8 cellular contexts compared by ENCODE assay signal in the genomic region with DNA sequence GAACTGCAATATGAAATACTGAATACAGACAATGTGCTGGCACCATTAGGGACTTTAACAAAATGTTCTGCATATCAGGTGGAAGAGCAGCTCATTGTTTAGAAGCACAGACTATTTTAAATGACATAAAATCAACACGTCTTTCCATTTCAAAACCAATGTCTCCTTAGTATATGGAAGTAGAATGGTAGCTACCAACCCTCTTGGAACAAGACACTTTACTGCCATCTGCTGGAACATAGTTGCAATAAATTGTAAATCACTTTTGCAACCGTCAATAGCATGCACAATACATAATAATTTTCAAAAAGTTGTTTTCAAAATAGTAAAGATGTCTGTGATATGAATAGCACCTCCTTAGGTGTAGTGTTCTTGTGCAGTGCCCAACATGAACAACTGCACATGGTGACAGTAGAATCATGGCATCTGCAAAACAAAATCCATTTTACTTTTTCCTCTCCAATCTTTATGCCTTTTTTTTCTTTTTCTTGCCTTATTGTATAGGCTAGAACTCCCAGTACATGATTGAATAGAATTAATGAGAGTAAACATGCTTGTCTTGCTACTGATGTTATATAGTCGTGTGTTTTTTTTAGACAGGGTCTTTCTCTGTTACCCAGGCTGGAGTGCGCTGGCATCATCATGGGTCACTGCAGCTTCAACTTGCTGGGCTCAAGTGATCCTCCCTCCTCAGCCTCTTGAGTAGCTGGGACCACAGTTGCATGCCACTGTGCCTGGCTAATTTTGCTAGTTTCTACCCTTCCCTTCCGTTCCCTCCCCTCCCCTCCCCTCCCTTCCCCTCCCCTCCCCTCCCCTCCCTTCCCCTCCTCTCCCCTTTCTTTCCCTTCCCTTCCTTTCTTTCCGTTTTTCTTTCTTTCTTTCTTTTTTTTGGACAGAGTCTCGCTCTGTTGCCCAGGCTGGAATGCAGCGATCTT. TPM values are rescaled to one million over a fixed set of nuclear protein-coding genes. Genes with fewer than 3 reads are reported as not detected.
DNase-seq lines count a peak whose midpoint lies in the region; ATAC-seq and TF ChIP-seq lines count a peak whose summit lies in the region.

No MANE protein-coding gene starts in this region.

- no peak overlapping the region for H3K9ac ChIP-seq in KMS-11

- no peak overlapping the region for H3K4me3 Mint-ChIP-seq in naive thymus-derived CD4-positive, alpha-beta T cell

- CTCF ChIA-PET in naive thymus-derived CD4-positive, alpha-beta T cell (lab: Charles Lee) = interaction anchor here (0.6 to 1.6 kb wide), 15 partner anchors 13 to 378 kb away, joined by 3 to 17 read pairs (median 3); a partner anchor contains a TSS

- in situ Hi-C loops in G401 (cut with HindIII; ENCODE audit: low sequenced_read_pairs) = no loop called here

- no peak overlapping the region for H3K27ac Mint-ChIP-seq in naive thymus-derived CD4-positive, alpha-beta T cell

- TF ChIP-seq CTCF in KMS-11 (conservative IDR thresholded peaks at IDR 0.05; ENCODE audit: low read depth, low read length) = peak; percentile 63

- POLR2A ChIA-PET in naive thymus-derived CD4-positive, alpha-beta T cell (lab: Charles Lee) = interaction anchor here (0.6 to 1.2 kb wide), 2 partner anchors 65 to 95 kb away, joined by 3 to 6 read pairs; no protein-coding TSS in a partner anchor

- H3K36me3 Mint-ChIP-seq in naive thymus-derived CD4-positive, alpha-beta T cell = peaks cover 0 to 4% (median 0%) of the 10 kb centered on the region in 5 donors

- no peaks in the 10 kb centered on the region for H3K4me1 ChIP-seq in KMS-11 (ENCODE audit: low read depth, poor library complexity, severe bottlenecking)
- no peaks in the 10 kb centered on the region for H3K4me1 ChIP-seq in naive thymus-derived CD4-positive, alpha-beta T cell (ENCODE audit: control insufficient read depth in 2 of 2, insufficient read depth in 2 of 2, low read length in 2 of 2)

- H3K27me3 Mint-ChIP-seq in naive thymus-derived CD4-positive, alpha-beta T cell = peaks cover 12 to 27% (median 17%) of the 10 kb centered on the region in 5 donors

- peaks cover 0 to 3% (median 0%) of the 10 kb centered on the region in 7 donors for H3K4me1 Mint-ChIP-seq in naive thymus-derived CD4-positive, alpha-beta T cell

- no peaks in the 10 kb centered on the region for H3K27me3 ChIP-seq in KMS-11 (ENCODE audit: insufficient read depth, low read depth)
- H3K27me3 ChIP-seq in naive thymus-derived CD4-positive, alpha-beta T cell (ENCODE audit: control insufficient read depth in 2 of 2, insufficient read depth in 2 of 2, low read length in 2 of 2) = no peaks in the 10 kb centered on the region

- H3K9me3 ChIP-seq in naive thymus-derived CD4-positive, alpha-beta T cell (ENCODE audit: control insufficient read depth in 2 of 3, low read length in 3 of 3) = no peaks in the 10 kb centered on the region

- no peak overlapping the region for H2AFZ ChIP-seq in KMS-11 (ENCODE audit: low read depth)

- no peak overlapping the region for H3K4me3 ChIP-seq in KMS-11 (IDR thresholded peaks at IDR 0.05; ENCODE audit: insufficient read depth, low read depth, low read length)
- no peak overlapping the region for H3K4me3 ChIP-seq in naive thymus-derived CD4-positive, alpha-beta T cell (ENCODE audit: low read length)

- peaks cover 0 to 1% (median 0%) of the 10 kb centered on the region in 11 donors for H3K9me3 Mint-ChIP-seq in naive thymus-derived CD4-positive, alpha-beta T cell

- H3K27ac ChIP-seq in KMS-11 (no peak overlapping the region), substantia nigra (ENCODE audit: low read depth, low read length, poor library complexity, severe bottlenecking) (no peak overlapping the region)
- no peak overlapping the region for H3K27ac ChIP-seq in naive thymus-derived CD4-positive, alpha-beta T cell (ENCODE audit: low read depth, low read length)

- intact Hi-C loops in naive thymus-derived CD4-positive, alpha-beta T cell (cut with micrococcal nuclease) = loop anchor here (1.0 to 2.0 kb wide), 2 partner anchors 25 to 65 kb away; no protein-coding TSS in a partner anchor

- H4K20me1 ChIP-seq in KMS-11 (ENCODE audit: insufficient read depth) = no peaks in the 10 kb centered on the region

- H3K4me2 ChIP-seq in KMS-11 = no peak overlapping the region

- H3K36me3 ChIP-seq in KMS-11 (ENCODE audit: insufficient read depth) = no peaks in the 10 kb centered on the region
- no peaks in the 10 kb centered on the region for H3K36me3 ChIP-seq in naive thymus-derived CD4-positive, alpha-beta T cell (ENCODE audit: control insufficient read depth in 2 of 3, insufficient read depth in 3 of 3, low read length in 3 of 3)

- H3K79me2 ChIP-seq in KMS-11 (ENCODE audit: insufficient read depth, low read depth) = no peaks in the 10 kb centered on the region

- DNase-seq in G401 (ENCODE audit: low spot score) = peak; percentile 60
- peak; percentile 75 for DNase-seq in RPMI7951 (ENCODE audit: low read depth)
- peak; percentile 63 to 71 for DNase-seq in dermis microvascular lymphatic vessel endothelial cell (ENCODE audit: low read depth in 2 of 2)
- peak in 7 of 9 donors; percentile 14 to 59 (median 49) for DNase-seq in naive thymus-derived CD4-positive, alpha-beta T cell
- no peak for DNase-seq in substantia nigra (lab: John Stamatoyannopoulos, UW)

- peak; percentile 75 for ATAC-seq in naive thymus-derived CD4-positive, alpha-beta T cell
- ATAC-seq in HG02981 (IDR thresholded peaks at IDR 0.05; ENCODE audit: unreplicated experiment) (no peak), GM19395 (IDR thresholded peaks at IDR 0.05; ENCODE audit: unreplicated experiment) (no peak)

RNA-seq across cellular contexts. Expression of a gene that starts 7.8 kb away (rescaled TPM):
- not detected in 2 replicates for total RNA-seq in G401 (2014; rRNA removed; shearing (Covaris generic))
- total RNA-seq in RPMI7951 (2014; rRNA removed; shearing (Covaris generic)) = 0.24 and 0.59 TPM in 2 replicates
- 0.13 and 0.39 TPM in 2 replicates for total RNA-seq in dermis microvascular lymphatic vessel endothelial cell
- under 1 TPM in 4 of 5 experiments, not detected in 1; 0.19 to 0.89 (median 0.61) TPM for total RNA-seq in naive thymus-derived CD4-positive, alpha-beta T cell
- under 1 TPM; 0.28 to 0.34 TPM for polyA plus RNA-seq in naive thymus-derived CD4-positive, alpha-beta T cell

RNA-seq across cellular contexts. Expression of a gene that starts 17.1 kb away (rescaled TPM):
- 3.8 and 13.4 TPM in 2 replicates for total RNA-seq in G401 (2014; rRNA removed; shearing (Covaris generic))
- total RNA-seq in RPMI7951 (2014; rRNA removed; shearing (Covaris generic)) = 8.6 and 9.4 TPM in 2 replicates
- 5.7 and 8.3 TPM in 2 replicates for total RNA-seq in dermis microvascular lymphatic vessel endothelial cell
- total RNA-seq in naive thymus-derived CD4-positive, alpha-beta T cell = 10 to 100 TPM in 2 of 5 experiments, 1 to 10 TPM in 3; 4.3 to 24.4 (median 7.7) TPM
- 1 to 10 TPM; 2.2 to 3.7 TPM for polyA plus RNA-seq in naive thymus-derived CD4-positive, alpha-beta T cell

RNA-seq across cellular contexts. Expression of a gene that starts 29.3 kb away (rescaled TPM):
- 4.2 and 5.7 TPM in 2 replicates for total RNA-seq in G401 (2014; rRNA removed; shearing (Covaris generic))
- 71.6 and 126 TPM in 2 replicates for total RNA-seq in RPMI7951 (2014; rRNA removed; shearing (Covaris generic))
- total RNA-seq in dermis microvascular lymphatic vessel endothelial cell = 0.39 and 0.51 TPM in 2 replicates
- total RNA-seq in naive thymus-derived CD4-positive, alpha-beta T cell = 10 to 100 TPM; 12.8 to 53.4 (median 18.8) TPM
- polyA plus RNA-seq in naive thymus-derived CD4-positive, alpha-beta T cell = 10 to 100 TPM in 1 of 2 donors, 1 to 10 TPM in 1; 8.1 to 16.0 TPM

RNA-seq across cellular contexts. Expression of a gene that starts 55.3 kb away (rescaled TPM):
- total RNA-seq in G401 (2014; rRNA removed; shearing (Covaris generic)) = 18.3 and 22.3 TPM in 2 replicates
- 17.0 and 39.3 TPM in 2 replicates for total RNA-seq in RPMI7951 (2014; rRNA removed; shearing (Covaris generic))
- total RNA-seq in dermis microvascular lymphatic vessel endothelial cell = 4.4 and 8.3 TPM in 2 replicates
- total RNA-seq in naive thymus-derived CD4-positive, alpha-beta T cell = 10 to 100 TPM; 48.5 to 75.9 (median 53.9) TPM
- polyA plus RNA-seq in naive thymus-derived CD4-positive, alpha-beta T cell = 1 to 10 TPM; 7.9 to 9.8 TPM

Comparison
In these comparisons a context has a peak if more than half of its experiments do, and no peak if none do; other contexts are left out.
1. DNase-seq: peak in G401 (single experiment), RPMI7951 (single experiment), dermis microvascular lymphatic vessel endothelial cell (2 of 2) and naive thymus-derived CD4-positive, alpha-beta T cell (7 of 9); none in substantia nigra (0 of 49).